ENCODE assay signal across 10 cellular contexts in genomic region chr3:109071349-109072142, GRCh38. TPM values are rescaled to one million over a fixed set of nuclear protein-coding genes. Genes with fewer than 3 reads are reported as not detected.
DNase-seq lines count a peak whose midpoint lies in the region; ATAC-seq, FAIRE-seq and TF ChIP-seq lines count a peak whose summit lies in the region.
"Had no signal": no experiment of that assay in that cellular context is flagged by ENCODE, and none has a peak within 500 bp of the region (broad histone marks: within the 10 kb centered on the region; RNA-seq: fewer than 3 reads in every experiment).

No MANE protein-coding gene starts in this region.

- no peak for FAIRE-seq in small intestine (lab: Jason Lieb, UNC)

- WGBS in small intestine, 3 donors: 33 to 41% (median 33%) methylated on average over 4 of the region's 4 CpGs

- H3K9me3 ChIP-seq in small intestine (ENCODE audit: control insufficient read depth, low read depth) (no peaks in the 10 kb centered on the region), lower lobe of right lung (no peaks in the 10 kb centered on the region)

- no peak overlapping the region for H3K27ac Mint-ChIP-seq in effector memory CD8-positive, alpha-beta T cell
- H3K27ac Mint-ChIP-seq: activated B cell treated with CpG ODN at 0.5 μM for 24 hours had no signal

- H3K4me3 ChIP-seq in small intestine (ENCODE audit: low read depth in 1 of 2, low read length in 2 of 2) (no peak overlapping the region), lower lobe of right lung (no peak overlapping the region)

- peaks cover 28 to 44% of the 10 kb centered on the region in 2 donors for H3K27me3 Mint-ChIP-seq in effector memory CD8-positive, alpha-beta T cell

- intact Hi-C loops in Right ventricle myocardium inferior (cut with DNase I): no loop called here
- intact Hi-C loops in left cardiac atrium (cut with DNase I): loop anchor here in 1 of 2 donors (5.0 kb wide), 1 partner anchor 49 kb away; no protein-coding TSS in a partner anchor
- intact Hi-C loops in lower lobe of right lung (cut with DNase I): no loop called here

- H3K27ac ChIP-seq in small intestine (ENCODE audit: low read depth in 1 of 2, low read length in 1 of 2): no peak overlapping the region
- H3K27ac ChIP-seq in lower lobe of right lung: no peak overlapping the region

- H3K36me3 Mint-ChIP-seq in effector memory CD8-positive, alpha-beta T cell (ENCODE audit: insufficient read depth): no peaks in the 10 kb centered on the region

- no peak for DNase-seq in Right ventricle myocardium inferior (ENCODE audit: missing footprints)
- DNase-seq in left cardiac atrium: no peak
- DNase-seq in NOMO-1 treated with dmso at 0.1 percent for 144 hours (lab: John Stamatoyannopoulos, UW; ENCODE audit: unreplicated experiment): peak; percentile 39
- DNase-seq in small intestine: peak; percentile 25
- no peak for DNase-seq in lower lobe of right lung
- no peak for DNase-seq in effector memory CD8-positive, alpha-beta T cell
- DNase-seq in activated T-cell treated with anti-CD3 and anti-CD28 coated beads, Interleukin-2, amount 50 U/mL, for 48 hours: no peak
- DNase-seq: activated B cell treated with CpG ODN at 0.5 μM for 24 hours, head of caudate nucleus had no signal

- no peaks in the 10 kb centered on the region for H3K27me3 ChIP-seq in small intestine (ENCODE audit: control insufficient read depth in 2 of 2, insufficient read depth in 2 of 2, low read length in 2 of 2)
- no peaks in the 10 kb centered on the region for H3K27me3 ChIP-seq in lower lobe of right lung (ENCODE audit: low read depth)

- H3K9me3 Mint-ChIP-seq in effector memory CD8-positive, alpha-beta T cell: no peaks in the 10 kb centered on the region
- H3K9me3 Mint-ChIP-seq: activated B cell treated with CpG ODN at 0.5 μM for 24 hours had no signal

- H3K4me1 Mint-ChIP-seq in effector memory CD8-positive, alpha-beta T cell (ENCODE audit: low read depth in 2 of 2): peaks cover 5% of the 10 kb centered on the region in 2 donors

- no peak overlapping the region for H3K4me3 Mint-ChIP-seq in effector memory CD8-positive, alpha-beta T cell
- H3K4me3 Mint-ChIP-seq: activated B cell treated with CpG ODN at 0.5 μM for 24 hours had no signal

- H3K36me3 ChIP-seq in small intestine (ENCODE audit: control insufficient read depth in 2 of 2, insufficient read depth in 2 of 2, low read length in 2 of 2) (no peaks in the 10 kb centered on the region), lower lobe of right lung (no peaks in the 10 kb centered on the region)

- no peaks in the 10 kb centered on the region for H3K4me1 ChIP-seq in small intestine (ENCODE audit: control insufficient read depth in 2 of 2, insufficient read depth in 1 of 2, low read depth in 1 of 2, low read length in 1 of 2)
- H3K4me1 ChIP-seq in lower lobe of right lung: peaks cover 7% of the 10 kb centered on the region

- no peak for TF ChIP-seq CTCF in lower lobe of right lung (IDR thresholded peaks at IDR 0.05)

- peak; percentile 50 for ATAC-seq in Right ventricle myocardium inferior
- ATAC-seq in left cardiac atrium: no peak
- peak; percentile 40 for ATAC-seq in HG03025 (IDR thresholded peaks at IDR 0.05; ENCODE audit: low FRiP score, unreplicated experiment)
- no peak for ATAC-seq in lower lobe of right lung
- ATAC-seq in effector memory CD8-positive, alpha-beta T cell (replicated peaks): no peak

RNA-seq across cellular contexts. Expression of gene MORC1, which starts 46.4 kb away (rescaled TPM):
- total RNA-seq in Right ventricle myocardium inferior (not detected), left cardiac atrium (not detected), lower lobe of right lung (not detected)
- polyA plus RNA-seq in small intestine: not detected
- total RNA-seq: activated B cell treated with CpG ODN at 0.5 μM for 24 hours had no signal

Comparison
In these comparisons a context has a peak if more than half of its experiments do, and no peak if none do; other contexts are left out.
1. ATAC-seq: peak in Right ventricle myocardium inferior (single experiment) and HG03025 (single experiment); none in left cardiac atrium (0 of 2), lower lobe of right lung (0 of 2) and effector memory CD8-positive, alpha-beta T cell (single experiment).
2. DNase-seq: peak in NOMO-1 treated with dmso at 0.1 percent for 144 hours (single experiment) and small intestine (single experiment); none in Right ventricle myocardium inferior (single experiment), left cardiac atrium (single experiment), lower lobe of right lung (single experiment), effector memory CD8-positive, alpha-beta T cell (0 of 3) and activated T-cell treated with anti-CD3 and anti-CD28 coated beads, Interleukin-2, amount 50 U/mL, for 48 hours (0 of 2).